Comparison of ENCODE assay signal across 33 cellular contexts in the genomic region with DNA sequence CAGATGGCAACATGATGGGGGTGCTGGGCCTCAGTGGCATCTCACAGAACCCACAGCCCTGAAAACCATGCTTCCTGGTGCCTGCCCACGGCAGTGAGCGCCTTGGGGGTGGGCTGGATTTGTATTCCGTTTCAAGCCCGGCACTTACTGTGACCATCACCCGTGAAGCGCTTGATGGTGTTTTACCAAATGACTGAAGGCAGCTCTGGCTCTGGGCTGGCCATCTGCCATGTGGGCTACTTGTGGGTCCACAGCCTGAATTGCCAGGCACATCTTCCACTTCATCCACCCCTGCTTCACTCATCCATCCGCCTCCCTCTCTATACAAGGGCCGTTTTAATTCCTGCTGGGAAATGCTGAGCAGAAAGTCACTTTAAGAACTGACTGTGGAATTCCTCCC.
"Had no signal": no experiment of that assay in that cellular context is flagged by ENCODE, and none has a peak within 500 bp of the region (broad histone marks: within the 10 kb centered on the region; RNA-seq: fewer than 3 reads in every experiment).

No MANE protein-coding gene starts in this region.

- H3K4me3 ChIP-seq: ascending aorta, cardiac muscle cell had no signal

- H3K4me3 Mint-ChIP-seq: activated B cell treated with CpG ODN at 0.5 μM for 24 hours; activated CD4-positive, alpha-beta memory T cell treated with anti-CD3 and anti-CD28 coated beads, Interleukin-2, amount 10 ng/mL, durations not matched to agents 7 days and 5 days; activated CD4-positive, alpha-beta T cell treated with anti-CD3 and anti-CD28 coated beads, Interleukin-2, amount 10 ng/mL, durations not matched to agents 7 days and 5 days; activated CD8-positive, alpha-beta memory T cell treated with anti-CD3 and anti-CD28 coated beads, Interleukin-2, amount 10 ng/mL, durations not matched to agents 7 days and 5 days; activated CD8-positive, alpha-beta T cell treated with anti-CD3 and anti-CD28 coated beads, Interleukin-2, amount 10 ng/mL, durations not matched to agents 7 days and 5 days; activated naive CD4-positive, alpha-beta T cell treated with anti-CD3 and anti-CD28 coated beads, Interleukin-2, amount 10 ng/mL, durations not matched to agents 7 days and 5 days; activated naive CD4-positive, alpha-beta T cell treated with anti-CD3 and anti-CD28 coated beads, Interleukin-2, amount 50 U/mL, for 24 hours; activated naive CD8-positive, alpha-beta T cell; activated naive CD8-positive, alpha-beta T cell treated with anti-CD3 and anti-CD28 coated beads, Interleukin-2, amount 10 ng/mL, durations not matched to agents 7 days and 5 days; activated naive CD8-positive, alpha-beta T cell treated with anti-CD3 and anti-CD28 coated beads, Interleukin-2, amount 50 U/mL, for 24 hours; activated T-cell treated with anti-CD3 and anti-CD28 coated beads, Interleukin-2, amount 50 U/mL, for 24 hours; brain; central memory CD8-positive, alpha-beta T cell; T-helper 1 cell treated with Interleukin-12 subunit alpha and Interleukin-12 subunit beta and Interleukin-4 antibody, amounts not matched to agents 30 μg/mL and 1 μg/mL, for 36 hours; T-helper 2 cell treated with Interferon-gamma antibody and Interleukin-4, amounts not matched to agents 5 μg/mL and 100 μg/mL, for 36 hours had no signal

- DNase-seq: activated B cell treated with CpG ODN at 0.5 μM for 24 hours; activated CD4-positive, alpha-beta memory T cell treated with anti-CD3 and anti-CD28 coated beads, Interleukin-2, amount 10 ng/mL, durations not matched to agents 7 days and 5 days; activated CD4-positive, alpha-beta T cell treated with anti-CD3 and anti-CD28 coated beads for 4 hours; activated CD4-positive, alpha-beta T cell treated with anti-CD3 and anti-CD28 coated beads, Interleukin-2, amount 10 ng/mL, durations not matched to agents 7 days and 5 days; activated CD4-positive, alpha-beta T cell treated with anti-CD3 and anti-CD28 coated beads, Interleukin-2, amount 50 U/mL, for 48 hours; activated CD4-positive, CD25-positive, alpha-beta regulatory T cell treated with anti-CD3 and anti-CD28 coated beads, Interleukin-2, amount 50 U/mL, for 72 hours; activated CD8-positive, alpha-beta memory T cell treated with anti-CD3 and anti-CD28 coated beads for 24 hours; activated CD8-positive, alpha-beta memory T cell treated with anti-CD3 and anti-CD28 coated beads, Interleukin-2, amount 10 ng/mL, durations not matched to agents 7 days and 5 days; activated CD8-positive, alpha-beta memory T cell treated with anti-CD3 and anti-CD28 coated beads, Interleukin-2, amount 50 U/mL, for 48 hours; activated CD8-positive, alpha-beta T cell treated with anti-CD3 and anti-CD28 coated beads, Interleukin-2, amount 10 ng/mL, durations not matched to agents 7 days and 5 days; activated effector memory CD4-positive, alpha-beta T cell treated with Interleukin-2 at 50 U/mL for 16 hours; activated gamma-delta T cell; activated naive CD4-positive, alpha-beta T cell treated with anti-CD3 and anti-CD28 coated beads, Interleukin-2, amount 10 ng/mL, durations not matched to agents 7 days and 5 days; activated naive CD4-positive, alpha-beta T cell treated with Interleukin-2 at 50 U/mL for 16 hours; activated naive CD8-positive, alpha-beta T cell treated with anti-CD3 and anti-CD28 coated beads, Interleukin-2, amount 10 ng/mL, durations not matched to agents 7 days and 5 days; activated naive CD8-positive, alpha-beta T cell treated with anti-CD3 and anti-CD28 coated beads, Interleukin-2, amount 50 U/mL, for 24 hours; activated T-cell treated with anti-CD3 and anti-CD28 coated beads, Interleukin-2, amount 50 U/mL, for 24 hours; activated T-cell treated with anti-CD3 and anti-CD28 coated beads, Interleukin-2, amount 50 U/mL, for 48 hours; anterior cingulate cortex; caudate nucleus; cerebellar nuclear complex; T-helper 1 cell; T-helper 2 cell; T-helper 9 cell had no signal

- H3K27ac Mint-ChIP-seq: activated B cell treated with CpG ODN at 0.5 μM for 24 hours; activated CD4-positive, alpha-beta memory T cell treated with anti-CD3 and anti-CD28 coated beads, Interleukin-2, amount 10 ng/mL, durations not matched to agents 7 days and 5 days; activated CD4-positive, alpha-beta T cell treated with anti-CD3 and anti-CD28 coated beads, Interleukin-2, amount 10 ng/mL, durations not matched to agents 7 days and 5 days; activated CD8-positive, alpha-beta memory T cell treated with anti-CD3 and anti-CD28 coated beads, Interleukin-2, amount 10 ng/mL, durations not matched to agents 7 days and 5 days; activated CD8-positive, alpha-beta T cell treated with anti-CD3 and anti-CD28 coated beads, Interleukin-2, amount 10 ng/mL, durations not matched to agents 7 days and 5 days; activated naive CD4-positive, alpha-beta T cell treated with anti-CD3 and anti-CD28 coated beads, Interleukin-2, amount 10 ng/mL, durations not matched to agents 7 days and 5 days; activated naive CD4-positive, alpha-beta T cell treated with anti-CD3 and anti-CD28 coated beads, Interleukin-2, amount 50 U/mL, for 24 hours; activated naive CD8-positive, alpha-beta T cell; activated naive CD8-positive, alpha-beta T cell treated with anti-CD3 and anti-CD28 coated beads, Interleukin-2, amount 10 ng/mL, durations not matched to agents 7 days and 5 days; activated naive CD8-positive, alpha-beta T cell treated with anti-CD3 and anti-CD28 coated beads, Interleukin-2, amount 50 U/mL, for 24 hours; activated T-cell treated with anti-CD3 and anti-CD28 coated beads, Interleukin-2, amount 50 U/mL, for 24 hours; activated T-helper 2 cell treated with anti-CD3 and anti-CD28 coated beads, Interferon-gamma antibody, Interleukin-2, Interleukin-4, amounts not matched to agents 10 μg/mL and 5 μg/mL and 100 μg/mL, durations not matched to agents 14 hours and 24 hours and 36 hours; T-helper 1 cell treated with Interleukin-12 subunit alpha and Interleukin-12 subunit beta and Interleukin-4 antibody, amounts not matched to agents 30 μg/mL and 1 μg/mL, for 36 hours; T-helper 2 cell treated with Interferon-gamma antibody and Interleukin-4, amounts not matched to agents 5 μg/mL and 100 μg/mL, for 36 hours had no signal

- H3K4me1 Mint-ChIP-seq: activated B cell treated with CpG ODN at 0.5 μM for 24 hours; activated CD4-positive, alpha-beta memory T cell treated with anti-CD3 and anti-CD28 coated beads, Interleukin-2, amount 10 ng/mL, durations not matched to agents 7 days and 5 days; activated CD4-positive, alpha-beta T cell treated with anti-CD3 and anti-CD28 coated beads, Interleukin-2, amount 10 ng/mL, durations not matched to agents 7 days and 5 days; activated CD8-positive, alpha-beta memory T cell treated with anti-CD3 and anti-CD28 coated beads, Interleukin-2, amount 10 ng/mL, durations not matched to agents 7 days and 5 days; activated naive CD4-positive, alpha-beta T cell treated with anti-CD3 and anti-CD28 coated beads, Interleukin-2, amount 10 ng/mL, durations not matched to agents 7 days and 5 days; activated naive CD4-positive, alpha-beta T cell treated with anti-CD3 and anti-CD28 coated beads, Interleukin-2, amount 50 U/mL, for 24 hours; activated naive CD8-positive, alpha-beta T cell treated with anti-CD3 and anti-CD28 coated beads, Interleukin-2, amount 10 ng/mL, durations not matched to agents 7 days and 5 days; activated naive CD8-positive, alpha-beta T cell treated with anti-CD3 and anti-CD28 coated beads, Interleukin-2, amount 50 U/mL, for 24 hours; central memory CD8-positive, alpha-beta T cell had no signal

- H3K9me3 Mint-ChIP-seq: activated B cell treated with CpG ODN at 0.5 μM for 24 hours; activated CD4-positive, alpha-beta memory T cell treated with anti-CD3 and anti-CD28 coated beads, Interleukin-2, amount 10 ng/mL, durations not matched to agents 7 days and 5 days; activated CD4-positive, alpha-beta T cell treated with anti-CD3 and anti-CD28 coated beads, Interleukin-2, amount 10 ng/mL, durations not matched to agents 7 days and 5 days; activated naive CD4-positive, alpha-beta T cell treated with anti-CD3 and anti-CD28 coated beads, Interleukin-2, amount 10 ng/mL, durations not matched to agents 7 days and 5 days; activated naive CD4-positive, alpha-beta T cell treated with anti-CD3 and anti-CD28 coated beads, Interleukin-2, amount 50 U/mL, for 24 hours; activated naive CD8-positive, alpha-beta T cell treated with anti-CD3 and anti-CD28 coated beads, Interleukin-2, amount 10 ng/mL, durations not matched to agents 7 days and 5 days; activated naive CD8-positive, alpha-beta T cell treated with anti-CD3 and anti-CD28 coated beads, Interleukin-2, amount 50 U/mL, for 24 hours; activated T-cell treated with anti-CD3 and anti-CD28 coated beads, Interleukin-2, amount 50 U/mL, for 24 hours; activated T-helper 2 cell treated with anti-CD3 and anti-CD28 coated beads, Interferon-gamma antibody, Interleukin-2, Interleukin-4, amounts not matched to agents 10 μg/mL and 5 μg/mL and 100 μg/mL, durations not matched to agents 14 hours and 24 hours and 36 hours; central memory CD8-positive, alpha-beta T cell; T-helper 1 cell treated with Interleukin-12 subunit alpha and Interleukin-12 subunit beta and Interleukin-4 antibody, amounts not matched to agents 30 μg/mL and 1 μg/mL, for 36 hours; T-helper 2 cell treated with Interferon-gamma antibody and Interleukin-4, amounts not matched to agents 5 μg/mL and 100 μg/mL, for 36 hours had no signal

- H3K27me3 Mint-ChIP-seq: brain had no signal

- H3K36me3 Mint-ChIP-seq: activated CD8-positive, alpha-beta memory T cell treated with anti-CD3 and anti-CD28 coated beads, Interleukin-2, amount 10 ng/mL, durations not matched to agents 7 days and 5 days; activated naive CD4-positive, alpha-beta T cell treated with anti-CD3 and anti-CD28 coated beads, Interleukin-2, amount 10 ng/mL, durations not matched to agents 7 days and 5 days; activated naive CD4-positive, alpha-beta T cell treated with anti-CD3 and anti-CD28 coated beads, Interleukin-2, amount 50 U/mL, for 24 hours; activated naive CD8-positive, alpha-beta T cell; activated naive CD8-positive, alpha-beta T cell treated with anti-CD3 and anti-CD28 coated beads, Interleukin-2, amount 10 ng/mL, durations not matched to agents 7 days and 5 days; brain had no signal

- ATAC-seq: activated CD8-positive, alpha-beta memory T cell treated with anti-CD3 and anti-CD28 coated beads, Interleukin-2, amount 10 ng/mL, durations not matched to agents 7 days and 5 days; activated CD8-positive, alpha-beta T cell treated with anti-CD3 and anti-CD28 coated beads, Interleukin-2, amount 10 ng/mL, durations not matched to agents 7 days and 5 days; activated naive CD8-positive, alpha-beta T cell treated with anti-CD3 and anti-CD28 coated beads, Interleukin-2, amount 50 U/mL, for 24 hours had no signal

- H3K4me1 ChIP-seq: ascending aorta had no signal

- H3K9me3 ChIP-seq: ascending aorta had no signal

- H3K27me3 ChIP-seq: ascending aorta, cardiac muscle cell had no signal

- H3K36me3 ChIP-seq: ascending aorta, cardiac muscle cell had no signal
